ENCODE assay signal across 20 cellular contexts in the genomic region with DNA sequence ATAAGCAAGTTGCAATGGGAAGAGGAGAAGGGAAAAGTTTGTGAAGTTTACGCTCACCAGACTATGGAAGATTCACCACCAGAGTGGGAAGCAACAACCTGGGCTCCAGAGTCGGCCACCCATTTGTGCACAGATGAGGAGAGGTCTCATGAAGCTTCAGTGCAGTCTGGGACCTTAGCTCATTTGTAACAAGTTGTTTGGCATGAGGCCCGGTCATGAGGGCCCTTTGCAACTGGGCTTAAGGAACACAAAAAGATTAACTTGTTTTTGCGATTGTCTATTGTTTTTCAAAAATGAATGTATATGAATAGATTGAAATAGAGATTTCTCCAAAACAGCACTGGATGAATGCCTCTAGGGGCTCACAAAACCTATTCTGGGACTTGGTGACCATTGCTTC.
DNase-seq lines count a peak whose midpoint lies in the region; ATAC-seq and TF ChIP-seq lines count a peak whose summit lies in the region.
"Had no signal": no experiment of that assay in that cellular context is flagged by ENCODE, and none has a peak within 500 bp of the region (broad histone marks: within the 10 kb centered on the region; RNA-seq: fewer than 3 reads in every experiment).

No MANE protein-coding gene starts in this region.

- TF ChIP-seq POLR2A in thyroid gland (IDR thresholded peaks at IDR 0.05) (no peak), heart left ventricle (IDR thresholded peaks at IDR 0.05) (no peak)

- H3K4me1 ChIP-seq in lower lobe of right lung (no peaks in the 10 kb centered on the region), thyroid gland (peaks cover 12 to 25% of the 10 kb centered on the region in 2 donors), heart left ventricle (no peaks in the 10 kb centered on the region)
- H3K4me1 ChIP-seq: BE2C; BLaER1 treated with 17β-estradiol and CSF1 and Interleukin-3, amounts not matched to agents 10 nM and 100 nM; HAP-1 had no signal

- no peak for TF ChIP-seq CTCF in lower lobe of right lung (IDR thresholded peaks at IDR 0.05)
- no peak for TF ChIP-seq CTCF in thyroid gland (IDR thresholded peaks at IDR 0.05)
- no peak for TF ChIP-seq CTCF in omental fat pad (IDR thresholded peaks at IDR 0.05)
- no peak for TF ChIP-seq CTCF in heart left ventricle (IDR thresholded peaks at IDR 0.05)

- WGBS in thyroid gland, 2 donors, result 42 to 51% methylated on average over 4 of the region's 4 CpGs
- WGBS in heart left ventricle, 4 donors, result 63 to 82% (median 81%) methylated on average over 4 of the region's 4 CpGs

- intact Hi-C loops in lower lobe of right lung (cut with DNase I), result no loop called here
- intact Hi-C loops in thyroid gland (cut with DNase I), result no loop called here
- intact Hi-C loops in heart left ventricle (cut with DNase I), result no loop called here

- H3K27me3 ChIP-seq in lower lobe of right lung (ENCODE audit: low read depth) (no peaks in the 10 kb centered on the region), thyroid gland (no peaks in the 10 kb centered on the region), heart left ventricle (no peaks in the 10 kb centered on the region)
- H3K27me3 ChIP-seq: BE2C; BLaER1 treated with 17β-estradiol and CSF1 and Interleukin-3, amounts not matched to agents 10 nM and 100 nM had no signal

- peaks cover 3% of the 10 kb centered on the region for H3K9me3 ChIP-seq in lower lobe of right lung
- H3K9me3 ChIP-seq in thyroid gland, result no peaks in the 10 kb centered on the region
- peaks cover 0 to 6% (median 0%) of the 10 kb centered on the region in 12 donors for H3K9me3 ChIP-seq in heart left ventricle
- H3K9me3 ChIP-seq: A549, HAP-1 had no signal

- H3K36me3 ChIP-seq in lower lobe of right lung (no peaks in the 10 kb centered on the region), thyroid gland (no peaks in the 10 kb centered on the region), heart left ventricle (no peaks in the 10 kb centered on the region)
- H3K36me3 ChIP-seq: BE2C; BLaER1 treated with 17β-estradiol and CSF1 and Interleukin-3, amounts not matched to agents 10 nM and 100 nM; HAP-1 had no signal

- peak; percentile 3 for DNase-seq in DMS79 treated with DMSO at 0.1 percent for 48 hours (lab: John Stamatoyannopoulos, UW)
- peak; percentile 53 for DNase-seq in lower lobe of right lung
- DNase-seq in thyroid gland, result peak; percentile 90 to 91
- no peak for DNase-seq in omental fat pad (ENCODE audit: low spot score)
- DNase-seq in heart left ventricle, result no peak
- DNase-seq: 8988T; ACHN; AML-193; BE2C; CD4-positive, alpha-beta T cell; CD8-positive, alpha-beta memory T cell; DMS 273 treated with DMSO at 0.1 percent for 48 hours; DND-41; GOT3; HFFc6 had no signal

- H3K4me3 ChIP-seq in lower lobe of right lung (peak overlapping the region; percentile 14), thyroid gland (replicated peaks in 1 of 3) (no peak overlapping the region), heart left ventricle (no peak overlapping the region)
- H3K4me3 ChIP-seq: A549; BLaER1 treated with 17β-estradiol and CSF1 and Interleukin-3, amounts not matched to agents 10 nM and 100 nM; GM12878; HAP-1 had no signal

- ATAC-seq in lower lobe of right lung, result peak in 1 of 2 donors; percentile 42
- ATAC-seq in omental fat pad (ENCODE audit: low FRiP score), result no peak
- ATAC-seq in heart left ventricle, result no peak
- no peak for ATAC-seq in GM21737 (IDR thresholded peaks at IDR 0.05; ENCODE audit: unreplicated experiment)
- ATAC-seq: A549, GM12878 had no signal

- H3K27ac ChIP-seq in lower lobe of right lung (no peak overlapping the region), thyroid gland (peak overlapping the region in 1 of 3 donors; percentile 32), heart left ventricle (no peak overlapping the region)
- H3K27ac ChIP-seq: BLaER1 treated with 17β-estradiol and CSF1 and Interleukin-3, amounts not matched to agents 10 nM and 100 nM had no signal

Comparison
In these comparisons a context has a peak if more than half of its experiments do, and no peak if none do; other contexts are left out.
1. DNase-seq: peak in DMS79 treated with DMSO at 0.1 percent for 48 hours (single experiment), lower lobe of right lung (single experiment) and thyroid gland (2 of 2); none in omental fat pad (single experiment) and heart left ventricle (0 of 5).